1 cellular context compared by ENCODE assay signal in genomic region chr7:108138911-108139310, GRCh38.
TF ChIP-seq lines count a peak whose summit lies in the region.

No MANE protein-coding gene starts in this region.

TF ChIP-seq in GM23338, 12 proteins besides CTCF, POLR2A, EP300 and RAD21 (continued from another document):
- TF ChIP-seq ZNF462 (CRISPR knock-in tag; IDR thresholded peaks at IDR 0.05): no peak
- TF ChIP-seq EZH2phosphoT487 (IDR thresholded peaks at IDR 0.05; ENCODE audit: unreplicated experiment): no peak
- TF ChIP-seq ETS1 (IDR thresholded peaks at IDR 0.05): no peak
- no peak for TF ChIP-seq ZNF114 (CRISPR knock-in tag; IDR thresholded peaks at IDR 0.05)
